8 cellular contexts compared by ENCODE assay signal in the genomic region with DNA sequence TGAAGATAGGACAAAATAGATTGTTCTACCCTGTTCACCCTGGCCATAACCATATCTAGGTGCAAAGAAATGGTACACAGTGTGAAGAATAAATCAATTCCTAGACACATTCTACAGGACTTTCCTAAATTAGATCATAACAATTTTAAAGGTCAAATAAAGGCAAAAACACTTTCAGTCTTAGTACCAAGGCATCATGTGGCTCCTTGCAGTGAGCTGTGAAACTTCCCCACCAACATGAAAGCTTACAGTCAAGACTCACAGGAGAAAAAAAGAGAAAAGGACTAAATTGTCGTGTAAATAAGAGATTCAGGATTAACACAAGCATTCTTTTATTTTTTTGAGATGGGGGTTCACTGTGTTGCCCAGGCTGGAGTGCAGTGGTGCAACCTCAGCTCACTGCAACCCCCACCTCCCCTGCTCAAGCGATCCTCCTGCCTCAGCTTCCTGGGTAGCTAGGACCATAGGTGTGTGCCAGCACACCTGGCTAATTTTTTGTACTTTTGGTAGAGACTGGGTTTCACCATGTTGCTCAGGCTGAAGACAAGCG. TPM values are rescaled to one million over a fixed set of nuclear protein-coding genes. Genes with fewer than 3 reads are reported as not detected.
DNase-seq lines count a peak whose midpoint lies in the region; ATAC-seq, FAIRE-seq and TF ChIP-seq lines count a peak whose summit lies in the region.

No MANE protein-coding gene starts in this region.

- no peak for TF ChIP-seq CTCF in GM13976 (IDR thresholded peaks at IDR 0.05; ENCODE audit: borderline replicate concordance, control extremely low read depth, extremely low read depth, insufficient read depth, missing control alignments)

- intact Hi-C loops in cardiac septum (cut with DNase I) = no loop called here

- peak overlapping the region in 1 of 3 donors; percentile 27 for H3K4me3 Mint-ChIP-seq in T-cell

- peaks cover 63% of the 10 kb centered on the region for H3K36me3 Mint-ChIP-seq in T-cell

- no peak overlapping the region for H4K91ac ChIP-seq in mesenchymal stem cell (ENCODE audit: low read length)

- FAIRE-seq in frontal cortex (lab: Jason Lieb, UNC) = no peak

- ATAC-seq in GM21825 (IDR thresholded peaks at IDR 0.05; ENCODE audit: unreplicated experiment) = peak; percentile 81
- ATAC-seq in T-cell (replicated peaks in 1 of 4) = peak; percentile 52 to 84 (median 56)

- H3K27me3 ChIP-seq in mesenchymal stem cell (ENCODE audit: control insufficient read depth in 1 of 2, insufficient read depth in 1 of 2, low read length in 2 of 2) = no peaks in the 10 kb centered on the region

- peak overlapping the region in 1 of 2 experiments; percentile 61 for H2BK12ac ChIP-seq in mesenchymal stem cell (ENCODE audit: low read length in 2 of 2)

- peak overlapping the region; percentile 69 for H4K8ac ChIP-seq in mesenchymal stem cell (ENCODE audit: low read length)

- H3K4me1 ChIP-seq in mesenchymal stem cell (ENCODE audit: control insufficient read depth, insufficient read depth, low read depth, low read length) = peaks cover 5% of the 10 kb centered on the region

- H3K27ac ChIP-seq in mesenchymal stem cell (ENCODE audit: low read length, poor library complexity, severe bottlenecking) = peak overlapping the region; percentile 26

- in situ Hi-C loops in GM13976 (cut with MboI; ENCODE audit: low sequenced_read_pairs, unreplicated experiment) = no loop called here

- no peak overlapping the region for H3K4me2 ChIP-seq in mesenchymal stem cell (ENCODE audit: low read length, poor library complexity, severe bottlenecking)

- H3K9me3 ChIP-seq in mesenchymal stem cell (ENCODE audit: control insufficient read depth, low read length) = no peaks in the 10 kb centered on the region

- H3K27me3 Mint-ChIP-seq in T-cell = no peaks in the 10 kb centered on the region

- POLR2A ChIA-PET in T-cell (lab: Charles Lee) = interaction anchor here in 1 of 2 donors (0.5 to 0.7 kb wide), 2 partner anchors 11 to 906 kb away, joined by 3 to 4 read pairs; no protein-coding TSS in a partner anchor

- H3K9me3 Mint-ChIP-seq in T-cell = no peaks in the 10 kb centered on the region

- peak overlapping the region; percentile 81 to 90 for H3K27ac Mint-ChIP-seq in T-cell

- no peak overlapping the region for H3K14ac ChIP-seq in mesenchymal stem cell (ENCODE audit: low read length in 2 of 2)

- 100% methylated on average over 1 of the region's 3 CpGs for WGBS in mesenchymal stem cell

- H3K4ac ChIP-seq in mesenchymal stem cell (ENCODE audit: low read depth in 1 of 2, low read length in 2 of 2) = peak overlapping the region in 1 of 2 experiments; percentile 52

- no peak overlapping the region for H3K4me3 ChIP-seq in mesenchymal stem cell (ENCODE audit: insufficient read depth in 1 of 2, low read depth in 1 of 2, low read length in 2 of 2)

- H3K79me1 ChIP-seq in mesenchymal stem cell (replicated peaks; ENCODE audit: low read length, poor library complexity, severe bottlenecking) = peaks cover 20% of the 10 kb centered on the region

- H3K18ac ChIP-seq in mesenchymal stem cell (ENCODE audit: low read depth in 1 of 2, low read length in 2 of 2) = no peak overlapping the region

- H3K36me3 ChIP-seq in mesenchymal stem cell (ENCODE audit: control insufficient read depth in 1 of 2, insufficient read depth in 2 of 2, low read depth in 1 of 2, low read length in 2 of 2) = peaks cover 9 to 28% of the 10 kb centered on the region in 2 experiments

- CTCF ChIA-PET in T-cell (lab: Charles Lee) = interaction anchor here in 1 of 2 donors (1.5 to 2.5 kb wide), 2 partner anchors 19 to 75 kb away, joined by 4 to 6 read pairs; no protein-coding TSS in a partner anchor

- no peak overlapping the region for H2BK15ac ChIP-seq in mesenchymal stem cell (ENCODE audit: low read depth, poor library complexity, severe bottlenecking)

- peaks cover 70 to 81% (median 79%) of the 10 kb centered on the region in 3 donors for H3K4me1 Mint-ChIP-seq in T-cell

- no peak overlapping the region for H2BK120ac ChIP-seq in mesenchymal stem cell (ENCODE audit: low read depth, low read length)

- DNase-seq in GM13976 (ENCODE audit: low spot score) = peak; percentile 68
- DNase-seq in T-cell = no peak
- DNase-seq in mesenchymal stem cell = peak; percentile 49
- no peak for DNase-seq in frontal cortex (ENCODE audit: low spot score in 2 of 2)
- DNase-seq in NCI-H1105 treated with DMSO at 0.1 percent for 48 hours (lab: John Stamatoyannopoulos, UW) = no peak
- no peak for DNase-seq in cardiac septum (ENCODE audit: low spot score)
- no peak for DNase-seq in GF-D8 (lab: John Stamatoyannopoulos, UW)

- H2BK5ac ChIP-seq in mesenchymal stem cell (ENCODE audit: low read depth, low read length, poor library complexity, severe bottlenecking) = no peak overlapping the region

- H2AK5ac ChIP-seq in mesenchymal stem cell (ENCODE audit: low read length, severe bottlenecking) = no peak overlapping the region

- H3K23ac ChIP-seq in mesenchymal stem cell (ENCODE audit: low read length in 2 of 2) = no peak overlapping the region

- H2AFZ ChIP-seq in mesenchymal stem cell (ENCODE audit: low read depth, low read length) = no peak overlapping the region

- H3K9ac ChIP-seq in mesenchymal stem cell (ENCODE audit: low read length) = peak overlapping the region; percentile 64

RNA-seq across cellular contexts. Expression of gene NSMCE1, which starts 14.2 kb away (rescaled TPM):
- total RNA-seq in T-cell (10 to 100 TPM; 53.5 to 83.2 (median 73.9) TPM), frontal cortex (35.1 TPM), cardiac septum (27.2 TPM)
- polyA plus RNA-seq in mesenchymal stem cell (2013, experiment 1 of 2) = 52.8 TPM
- polyA plus RNA-seq in mesenchymal stem cell (2013, experiment 2 of 2) = 54.6 TPM

RNA-seq across cellular contexts. Expression of gene KDM8, which starts 51.0 kb away (rescaled TPM):
- total RNA-seq in T-cell = 10 to 100 TPM; 13.4 to 25.6 (median 23.5) TPM
- polyA plus RNA-seq in mesenchymal stem cell (2013, experiment 1 of 2) = 1.9 TPM
- polyA plus RNA-seq in mesenchymal stem cell (2013, experiment 2 of 2) = 1.7 TPM
- total RNA-seq in frontal cortex = 3.3 TPM
- total RNA-seq in cardiac septum = 3.0 TPM

RNA-seq across cellular contexts. Expression of gene IL4R, which starts 59.4 kb away (rescaled TPM):
- 100 to 1,000 TPM; 186 to 281 (median 221) TPM for total RNA-seq in T-cell
- polyA plus RNA-seq in mesenchymal stem cell (2013, experiment 1 of 2) = 79.3 TPM
- polyA plus RNA-seq in mesenchymal stem cell (2013, experiment 2 of 2) = 85.4 TPM
- 1.6 TPM for total RNA-seq in frontal cortex
- 22.0 TPM for total RNA-seq in cardiac septum

Comparison
In these comparisons a context has a peak if more than half of its experiments do, and no peak if none do; other contexts are left out.
1. DNase-seq: peak in GM13976 (single experiment) and mesenchymal stem cell (single experiment); none in T-cell (0 of 34), frontal cortex (0 of 2), NCI-H1105 treated with DMSO at 0.1 percent for 48 hours (single experiment), cardiac septum (single experiment) and GF-D8 (single experiment).